ENCODE assay signal across 12 cellular contexts in the genomic region with DNA sequence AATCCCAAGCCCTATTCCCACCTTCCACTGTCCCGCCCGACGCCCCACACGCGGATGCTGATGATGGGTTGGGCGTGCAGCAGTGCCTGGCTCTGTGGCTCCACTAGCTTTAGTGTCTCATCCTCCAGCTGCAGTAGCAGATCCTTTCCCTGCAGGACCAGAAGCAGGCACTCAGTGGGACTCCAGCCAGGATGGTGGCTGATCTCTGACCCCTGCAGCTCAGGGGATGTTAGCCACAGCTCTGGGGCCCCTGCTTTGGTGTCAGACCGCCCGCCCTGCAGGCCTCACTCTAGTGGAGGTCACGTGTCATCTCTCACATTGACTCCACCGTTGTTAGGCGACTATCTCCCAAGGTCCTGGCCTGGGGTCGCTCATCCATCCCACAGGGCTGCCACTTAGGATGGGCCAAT. TPM values are rescaled to one million over a fixed set of nuclear protein-coding genes. Genes with fewer than 3 reads are reported as not detected.
DNase-seq lines count a peak whose midpoint lies in the region; ATAC-seq and TF ChIP-seq lines count a peak whose summit lies in the region.
"Had no signal": no experiment of that assay in that cellular context is flagged by ENCODE, and none has a peak within 500 bp of the region (broad histone marks: within the 10 kb centered on the region; RNA-seq: fewer than 3 reads in every experiment).

No MANE protein-coding gene starts in this region.

- no peaks in the 10 kb centered on the region for H3K9me3 Mint-ChIP-seq in dendritic cell treated with granulocyte-macrophage colony-stimulating factor and Interleukin-4, amounts not matched to agents 40 ng/mL and 50 ng/mL, for 4 days

- no peak overlapping the region for H3K4me3 Mint-ChIP-seq in dendritic cell treated with granulocyte-macrophage colony-stimulating factor and Interleukin-4, amounts not matched to agents 40 ng/mL and 50 ng/mL, for 4 days

- ATAC-seq in GM21367 (IDR thresholded peaks at IDR 0.05; ENCODE audit: unreplicated experiment), result peak; percentile 35
- peak; percentile 48 for ATAC-seq in HG03342 (IDR thresholded peaks at IDR 0.05; ENCODE audit: unreplicated experiment)

- H3K27me3 ChIP-seq in ovary, result no peaks in the 10 kb centered on the region
- H3K27me3 ChIP-seq: brain microvascular endothelial cell, right lobe of liver had no signal

- intact Hi-C loops in dendritic cell treated with granulocyte-macrophage colony-stimulating factor and Interleukin-4, amounts not matched to agents 40 ng/mL and 50 ng/mL, for 4 days (cut with micrococcal nuclease), result no loop called here
- intact Hi-C loops in ovary (cut with DNase I), result no loop called here

- H3K36me3 Mint-ChIP-seq in dendritic cell treated with granulocyte-macrophage colony-stimulating factor and Interleukin-4, amounts not matched to agents 40 ng/mL and 50 ng/mL, for 4 days (ENCODE audit: low read depth), result no peaks in the 10 kb centered on the region

- peaks cover 9% of the 10 kb centered on the region for H3K4me1 Mint-ChIP-seq in dendritic cell treated with granulocyte-macrophage colony-stimulating factor and Interleukin-4, amounts not matched to agents 40 ng/mL and 50 ng/mL, for 4 days (ENCODE audit: low read depth)

- peaks cover 5% of the 10 kb centered on the region for H3K27me3 Mint-ChIP-seq in dendritic cell treated with granulocyte-macrophage colony-stimulating factor and Interleukin-4, amounts not matched to agents 40 ng/mL and 50 ng/mL, for 4 days

- H3K4me3 ChIP-seq in ovary, result no peak overlapping the region
- H3K4me3 ChIP-seq: right lobe of liver, SK-N-MC had no signal

- no peak overlapping the region for H3K27ac ChIP-seq in ovary
- H3K27ac ChIP-seq: brain microvascular endothelial cell, right lobe of liver, SK-N-MC had no signal

- TF ChIP-seq EP300 in ovary (IDR thresholded peaks at IDR 0.05), result no peak

- TF ChIP-seq POLR2A in ovary (IDR thresholded peaks at IDR 0.05), result no peak

- TF ChIP-seq CTCF in GM10266 (IDR thresholded peaks at IDR 0.05; ENCODE audit: control insufficient read depth, insufficient read depth, low read depth, missing control alignments) (no peak), ovary (IDR thresholded peaks at IDR 0.05) (no peak)

- no peaks in the 10 kb centered on the region for H3K36me3 ChIP-seq in ovary
- H3K36me3 ChIP-seq: right lobe of liver had no signal

- peak overlapping the region; percentile 33 for H3K27ac Mint-ChIP-seq in dendritic cell treated with granulocyte-macrophage colony-stimulating factor and Interleukin-4, amounts not matched to agents 40 ng/mL and 50 ng/mL, for 4 days

- DNase-seq in GM10266 (ENCODE audit: extremely low spot score) (peak; percentile 59), NCI-H1930 (lab: John Stamatoyannopoulos, UW) (no peak), NCI-H1694 (lab: John Stamatoyannopoulos, UW) (no peak), ovary (no peak)
- no peak for DNase-seq in activated effector memory CD4-positive, alpha-beta T cell treated with Interleukin-2 at 50 U/mL for 16 hours
- DNase-seq: brain microvascular endothelial cell, DMS53, right lobe of liver had no signal

- peaks cover 9% of the 10 kb centered on the region for H3K4me1 ChIP-seq in ovary (ENCODE audit: insufficient read depth)
- H3K4me1 ChIP-seq: right lobe of liver had no signal

- WGBS in ovary, 3 donors, result 82 to 87% (median 86%) methylated on average over 12 of the region's 12 CpGs

- H3K9me3 ChIP-seq in ovary, result no peaks in the 10 kb centered on the region
- H3K9me3 ChIP-seq: right lobe of liver had no signal

RNA-seq across cellular contexts. Expression of a gene that starts 11.8 kb away (rescaled TPM):
- 10 to 100 TPM; 12.9 to 35.4 (median 30.7) TPM for total RNA-seq in ovary
- 10 to 100 TPM; 16.8 to 50.5 TPM for polyA plus RNA-seq in ovary

RNA-seq across cellular contexts. Expression of a gene that starts 16.8 kb away (rescaled TPM):
- total RNA-seq in ovary, result 10 to 100 TPM; 50.1 to 90.9 (median 60.4) TPM
- 10 to 100 TPM; 34.1 to 57.7 TPM for polyA plus RNA-seq in ovary

RNA-seq across cellular contexts. Expression of a gene that starts 38.7 kb away (rescaled TPM):
- total RNA-seq in ovary, result 1 to 10 TPM in 5 of 7 donors, under 1 TPM in 2; 0.46 to 4.1 (median 2.4) TPM
- 1 to 10 TPM in 1 of 2 donors, under 1 TPM in 1; 0.48 to 1.1 TPM for polyA plus RNA-seq in ovary
